Comparison of ENCODE assay signal across 29 cellular contexts in the genomic region with DNA sequence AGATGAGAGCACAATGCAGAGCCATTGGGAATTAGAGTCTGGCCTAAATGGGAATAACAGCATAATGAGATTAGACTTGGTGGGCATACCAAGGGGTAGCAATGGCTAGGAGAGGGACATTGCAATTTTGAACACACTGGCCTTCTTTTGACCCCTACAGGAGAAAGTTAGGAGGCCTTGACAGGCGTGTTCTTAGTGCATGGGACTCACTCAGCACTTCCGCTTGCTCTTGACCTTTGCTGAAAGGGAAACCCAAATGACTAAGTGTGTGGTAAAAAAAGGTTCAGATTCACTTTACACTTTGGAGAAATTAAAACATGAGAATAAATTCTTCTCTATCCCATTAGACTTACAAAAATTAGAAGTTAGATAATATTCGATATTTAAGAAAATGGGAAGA.
"Had no signal": no experiment of that assay in that cellular context is flagged by ENCODE, and none has a peak within 500 bp of the region (broad histone marks: within the 10 kb centered on the region; RNA-seq: fewer than 3 reads in every experiment).

No MANE protein-coding gene starts in this region.

- H3K36me3 ChIP-seq: brain microvascular endothelial cell, WERI-Rb-1 had no signal

- H3K27ac ChIP-seq: brain microvascular endothelial cell, coronary artery, dorsolateral prefrontal cortex, WERI-Rb-1 had no signal

- ATAC-seq: activated CD4-positive, CD25-positive, alpha-beta regulatory T cell treated with anti-CD3 and anti-CD28 coated beads, Interleukin-2, amount 50 U/mL, for 24 hours; activated CD8-positive, alpha-beta T cell treated with anti-CD3 and anti-CD28 coated beads for 36 hours; activated T-cell treated with anti-CD3 and anti-CD28 coated beads, Interleukin-2, amount 50 U/mL, for 4 hours; esophagus mucosa; T-helper 17 cell had no signal

- DNase-seq: activated B cell treated with CpG ODN at 0.5 μM for 24 hours; activated CD4-positive, alpha-beta T cell treated with anti-CD3 and anti-CD28 coated beads for 48 hours; activated CD4-positive, alpha-beta T cell treated with anti-CD3 and anti-CD28 coated beads, Interleukin-2, amount 50 U/mL, for 1 hour; activated CD4-positive, alpha-beta T cell treated with anti-CD3 and anti-CD28 coated beads, Interleukin-2, amount 50 U/mL, for 48 hours; activated CD8-positive, alpha-beta memory T cell treated with anti-CD3 and anti-CD28 coated beads for 24 hours; activated CD8-positive, alpha-beta T cell treated with anti-CD3 and anti-CD28 coated beads for 36 hours; activated effector memory CD4-positive, alpha-beta T cell treated with anti-CD3 and anti-CD28 coated beads, Interleukin-2, amount 50 U/mL, for 16 hours; activated naive CD4-positive, alpha-beta T cell treated with anti-CD3 and anti-CD28 coated beads for 36 hours; activated naive CD8-positive, alpha-beta T cell treated with anti-CD3 and anti-CD28 coated beads, Interleukin-2, amount 10 ng/mL, durations not matched to agents 7 days and 5 days; activated T-cell treated with anti-CD3 and anti-CD28 coated beads, Interleukin-2, amount 50 U/mL, for 4 hours; amniotic stem cell; anterior cingulate cortex; brain microvascular endothelial cell; dorsolateral prefrontal cortex; effector memory CD4-positive, alpha-beta T cell; endodermal cell; foreskin fibroblast; head of caudate nucleus; T-helper 17 cell; T1000; WERI-Rb-1 had no signal

- H3K36me3 Mint-ChIP-seq: activated naive CD4-positive, alpha-beta T cell treated with anti-CD3 and anti-CD28 coated beads, Interleukin-2, amount 50 U/mL, for 24 hours; activated naive CD8-positive, alpha-beta T cell treated with anti-CD3 and anti-CD28 coated beads, Interleukin-2, amount 10 ng/mL, durations not matched to agents 7 days and 5 days had no signal

- H3K9me3 Mint-ChIP-seq: central memory CD8-positive, alpha-beta T cell; dendritic cell treated with granulocyte-macrophage colony-stimulating factor and Interleukin-4, amounts not matched to agents 40 ng/mL and 50 ng/mL, for 4 days; T-helper 2 cell treated with Interferon-gamma antibody and Interleukin-4, amounts not matched to agents 5 μg/mL and 100 μg/mL, for 36 hours had no signal

- H3K4me3 ChIP-seq: coronary artery, dorsolateral prefrontal cortex had no signal

- H3K27me3 Mint-ChIP-seq: activated B cell treated with CpG ODN at 0.5 μM for 24 hours; activated CD8-positive, alpha-beta T cell treated with anti-CD3 and anti-CD28 coated beads for 36 hours; activated naive CD8-positive, alpha-beta T cell treated with anti-CD3 and anti-CD28 coated beads, Interleukin-2, amount 10 ng/mL, durations not matched to agents 7 days and 5 days; central memory CD8-positive, alpha-beta T cell; dendritic cell treated with granulocyte-macrophage colony-stimulating factor and Interleukin-4, amounts not matched to agents 40 ng/mL and 50 ng/mL, for 4 days; T-helper 17 cell had no signal

- H3K4me3 Mint-ChIP-seq: activated B cell treated with CpG ODN at 0.5 μM for 24 hours; activated CD8-positive, alpha-beta T cell treated with anti-CD3 and anti-CD28 coated beads for 36 hours; activated naive CD4-positive, alpha-beta T cell treated with anti-CD3 and anti-CD28 coated beads for 36 hours; activated naive CD4-positive, alpha-beta T cell treated with anti-CD3 and anti-CD28 coated beads, Interleukin-2, amount 50 U/mL, for 24 hours; activated naive CD8-positive, alpha-beta T cell treated with anti-CD3 and anti-CD28 coated beads, Interleukin-2, amount 10 ng/mL, durations not matched to agents 7 days and 5 days; activated T-cell treated with anti-CD3 and anti-CD28 coated beads, Interleukin-2, amount 50 U/mL, for 4 hours; central memory CD8-positive, alpha-beta T cell; dendritic cell treated with granulocyte-macrophage colony-stimulating factor and Interleukin-4, amounts not matched to agents 40 ng/mL and 50 ng/mL, for 4 days; endodermal cell; T-helper 17 cell; T-helper 2 cell treated with Interferon-gamma antibody and Interleukin-4, amounts not matched to agents 5 μg/mL and 100 μg/mL, for 36 hours had no signal

- H3K27ac Mint-ChIP-seq: activated B cell treated with CpG ODN at 0.5 μM for 24 hours; activated CD8-positive, alpha-beta T cell treated with anti-CD3 and anti-CD28 coated beads for 36 hours; activated naive CD4-positive, alpha-beta T cell treated with anti-CD3 and anti-CD28 coated beads for 36 hours; activated naive CD4-positive, alpha-beta T cell treated with anti-CD3 and anti-CD28 coated beads, Interleukin-2, amount 50 U/mL, for 24 hours; activated naive CD8-positive, alpha-beta T cell treated with anti-CD3 and anti-CD28 coated beads, Interleukin-2, amount 10 ng/mL, durations not matched to agents 7 days and 5 days; activated T-helper 2 cell treated with anti-CD3 and anti-CD28 coated beads, Interferon-gamma antibody, Interleukin-2, Interleukin-4, amounts not matched to agents 10 μg/mL and 5 μg/mL and 100 μg/mL, durations not matched to agents 14 hours and 24 hours and 36 hours; dendritic cell treated with granulocyte-macrophage colony-stimulating factor and Interleukin-4, amounts not matched to agents 40 ng/mL and 50 ng/mL, for 4 days; endodermal cell; T-helper 17 cell; T-helper 2 cell treated with Interferon-gamma antibody and Interleukin-4, amounts not matched to agents 5 μg/mL and 100 μg/mL, for 36 hours had no signal

- H3K27me3 ChIP-seq: brain microvascular endothelial cell, dorsolateral prefrontal cortex had no signal

- H3K4me1 Mint-ChIP-seq: activated naive CD4-positive, alpha-beta T cell treated with anti-CD3 and anti-CD28 coated beads, Interleukin-2, amount 50 U/mL, for 24 hours; activated naive CD8-positive, alpha-beta T cell treated with anti-CD3 and anti-CD28 coated beads, Interleukin-2, amount 10 ng/mL, durations not matched to agents 7 days and 5 days; central memory CD8-positive, alpha-beta T cell; endodermal cell; T-helper 17 cell had no signal
